In the genomic region with DNA sequence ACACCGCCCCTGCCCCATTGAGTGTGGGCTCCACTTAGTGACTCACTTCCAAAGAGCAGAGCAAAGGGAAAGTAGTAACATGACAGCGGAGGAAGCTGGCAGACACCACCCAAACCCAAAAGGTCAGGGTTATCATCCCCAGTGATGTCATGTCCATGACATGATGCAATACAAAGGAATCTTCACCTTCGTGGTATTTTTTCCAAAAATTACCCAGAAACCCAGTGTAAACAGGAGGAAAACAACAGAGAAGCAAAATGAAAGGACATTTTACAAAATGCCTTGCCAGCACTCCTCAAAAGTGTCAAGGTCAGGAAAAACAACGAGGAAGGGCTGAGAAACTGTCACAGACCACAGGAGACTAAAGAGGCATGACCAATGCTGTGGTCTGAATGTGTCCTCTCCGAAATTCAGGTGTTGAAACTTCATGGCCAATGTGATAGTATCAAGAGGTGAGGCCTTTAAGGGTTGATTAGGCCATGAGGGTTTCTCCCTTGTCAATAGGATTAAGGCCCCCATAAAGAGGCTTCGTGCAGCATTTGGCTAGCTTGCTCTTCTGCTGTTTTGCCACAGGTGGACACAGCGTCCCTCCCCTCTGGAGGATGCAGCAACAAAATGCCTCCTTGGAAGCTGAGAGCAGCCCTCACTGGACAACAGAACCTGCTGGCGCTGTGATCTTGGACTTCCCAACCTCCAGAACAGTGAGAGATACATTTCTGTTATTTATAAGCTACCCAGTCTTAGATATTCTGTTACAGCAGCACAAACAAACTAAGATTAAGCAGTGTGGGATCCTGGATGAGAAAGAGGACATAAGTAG, we compare ENCODE assay signal across 1 cellular context.
TF ChIP-seq lines count a peak whose summit lies in the region.

No MANE protein-coding gene starts in this region.

TF ChIP-seq in K562, 482 proteins besides CTCF, POLR2A, EP300 and RAD21 (continued from another document):
- TF ChIP-seq, protein P1, sequence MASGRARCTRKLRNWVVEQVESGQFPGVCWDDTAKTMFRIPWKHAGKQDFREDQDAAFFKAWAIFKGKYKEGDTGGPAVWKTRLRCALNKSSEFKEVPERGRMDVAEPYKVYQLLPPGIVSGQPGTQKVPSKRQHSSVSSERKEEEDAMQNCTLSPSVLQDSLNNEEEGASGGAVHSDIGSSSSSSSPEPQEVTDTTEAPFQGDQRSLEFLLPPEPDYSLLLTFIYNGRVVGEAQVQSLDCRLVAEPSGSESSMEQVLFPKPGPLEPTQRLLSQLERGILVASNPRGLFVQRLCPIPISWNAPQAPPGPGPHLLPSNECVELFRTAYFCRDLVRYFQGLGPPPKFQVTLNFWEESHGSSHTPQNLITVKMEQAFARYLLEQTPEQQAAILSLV (tag; IDR thresholded peaks at IDR 0.05), result peak; percentile 76
- TF ChIP-seq FOSL1 (tag; conservative IDR thresholded peaks at IDR 0.05) (peak; percentile 85), SIRT6 (IDR thresholded peaks at IDR 0.05; ENCODE audit: low read depth, low read length) (no peak), NR2C1 (IDR thresholded peaks at IDR 0.05) (peak; percentile 48; the same call in 1 of the 2 replicates), NR2C1 (tag; IDR thresholded peaks at IDR 0.05) (peak; percentile 76), CREM (IDR thresholded peaks at IDR 0.05; ENCODE audit: low read depth) (peak; percentile 90), POLR2AphosphoS2 (IDR thresholded peaks at IDR 0.05; ENCODE audit: low read length) (no peak), POLR2B (IDR thresholded peaks at IDR 0.05; ENCODE audit: low read depth, partially characterized antibody) (no peak), ZNF165 (CRISPR knock-in tag; IDR thresholded peaks at IDR 0.05; ENCODE audit: borderline replicate concordance) (no peak), U2AF1 (optimal IDR thresholded peaks at IDR 0.05; ENCODE audit: low read depth, low read length) (no peak), SNIP1 (IDR thresholded peaks at IDR 0.05; ENCODE audit: low read depth) (no peak), TCF7L2 (IDR thresholded peaks at IDR 0.05; ENCODE audit: low read depth, low read length) (no peak), PHB2 (IDR thresholded peaks at IDR 0.05; ENCODE audit: low read depth) (no peak), MCM3 (IDR thresholded peaks at IDR 0.05) (no peak), SMARCC2 (IDR thresholded peaks at IDR 0.05; ENCODE audit: low read depth) (no peak), TAL1 (IDR thresholded peaks at IDR 0.05) (no peak), CREB1 (IDR thresholded peaks at IDR 0.05) (peak; percentile 66), CREB1 (CRISPR knock-in tag; IDR thresholded peaks at IDR 0.05) (peak; percentile 65), ZNF589 (CRISPR knock-in tag; IDR thresholded peaks at IDR 0.05; ENCODE audit: low read depth) (peak; percentile 86)
- TF ChIP-seq, protein P2, sequence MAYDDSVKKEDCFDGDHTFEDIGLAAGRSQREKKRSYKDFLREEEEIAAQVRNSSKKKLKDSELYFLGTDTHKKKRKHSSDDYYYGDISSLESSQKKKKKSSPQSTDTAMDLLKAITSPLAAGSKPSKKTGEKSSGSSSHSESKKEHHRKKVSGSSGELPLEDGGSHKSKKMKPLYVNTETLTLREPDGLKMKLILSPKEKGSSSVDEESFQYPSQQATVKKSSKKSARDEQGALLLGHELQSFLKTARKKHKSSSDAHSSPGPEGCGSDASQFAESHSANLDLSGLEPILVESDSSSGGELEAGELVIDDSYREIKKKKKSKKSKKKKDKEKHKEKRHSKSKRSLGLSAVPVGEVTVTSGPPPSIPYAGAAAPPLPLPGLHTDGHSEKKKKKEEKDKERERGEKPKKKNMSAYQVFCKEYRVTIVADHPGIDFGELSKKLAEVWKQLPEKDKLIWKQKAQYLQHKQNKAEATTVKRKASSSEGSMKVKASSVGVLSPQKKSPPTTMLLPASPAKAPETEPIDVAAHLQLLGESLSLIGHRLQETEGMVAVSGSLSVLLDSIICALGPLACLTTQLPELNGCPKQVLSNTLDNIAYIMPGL (CRISPR knock-in tag; IDR thresholded peaks at IDR 0.05), result no peak
- TF ChIP-seq, protein P3, sequence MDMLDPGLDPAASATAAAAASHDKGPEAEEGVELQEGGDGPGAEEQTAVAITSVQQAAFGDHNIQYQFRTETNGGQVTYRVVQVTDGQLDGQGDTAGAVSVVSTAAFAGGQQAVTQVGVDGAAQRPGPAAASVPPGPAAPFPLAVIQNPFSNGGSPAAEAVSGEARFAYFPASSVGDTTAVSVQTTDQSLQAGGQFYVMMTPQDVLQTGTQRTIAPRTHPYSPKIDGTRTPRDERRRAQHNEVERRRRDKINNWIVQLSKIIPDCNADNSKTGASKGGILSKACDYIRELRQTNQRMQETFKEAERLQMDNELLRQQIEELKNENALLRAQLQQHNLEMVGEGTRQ (CRISPR knock-in tag; IDR thresholded peaks at IDR 0.05), result no peak
- TF ChIP-seq, protein P4, sequence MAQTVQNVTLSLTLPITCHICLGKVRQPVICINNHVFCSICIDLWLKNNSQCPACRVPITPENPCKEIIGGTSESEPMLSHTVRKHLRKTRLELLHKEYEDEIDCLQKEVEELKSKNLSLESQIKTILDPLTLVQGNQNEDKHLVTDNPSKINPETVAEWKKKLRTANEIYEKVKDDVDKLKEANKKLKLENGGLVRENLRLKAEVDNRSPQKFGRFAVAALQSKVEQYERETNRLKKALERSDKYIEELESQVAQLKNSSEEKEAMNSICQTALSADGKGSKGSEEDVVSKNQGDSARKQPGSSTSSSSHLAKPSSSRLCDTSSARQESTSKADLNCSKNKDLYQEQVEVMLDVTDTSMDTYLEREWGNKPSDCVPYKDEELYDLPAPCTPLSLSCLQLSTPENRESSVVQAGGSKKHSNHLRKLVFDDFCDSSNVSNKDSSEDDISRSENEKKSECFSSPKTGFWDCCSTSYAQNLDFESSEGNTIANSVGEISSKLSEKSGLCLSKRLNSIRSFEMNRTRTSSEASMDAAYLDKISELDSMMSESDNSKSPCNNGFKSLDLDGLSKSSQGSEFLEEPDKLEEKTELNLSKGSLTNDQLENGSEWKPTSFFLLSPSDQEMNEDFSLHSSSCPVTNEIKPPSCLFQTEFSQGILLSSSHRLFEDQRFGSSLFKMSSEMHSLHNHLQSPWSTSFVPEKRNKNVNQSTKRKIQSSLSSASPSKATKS (CRISPR knock-in tag; IDR thresholded peaks at IDR 0.05), result no peak
- TF ChIP-seq, protein P5, sequence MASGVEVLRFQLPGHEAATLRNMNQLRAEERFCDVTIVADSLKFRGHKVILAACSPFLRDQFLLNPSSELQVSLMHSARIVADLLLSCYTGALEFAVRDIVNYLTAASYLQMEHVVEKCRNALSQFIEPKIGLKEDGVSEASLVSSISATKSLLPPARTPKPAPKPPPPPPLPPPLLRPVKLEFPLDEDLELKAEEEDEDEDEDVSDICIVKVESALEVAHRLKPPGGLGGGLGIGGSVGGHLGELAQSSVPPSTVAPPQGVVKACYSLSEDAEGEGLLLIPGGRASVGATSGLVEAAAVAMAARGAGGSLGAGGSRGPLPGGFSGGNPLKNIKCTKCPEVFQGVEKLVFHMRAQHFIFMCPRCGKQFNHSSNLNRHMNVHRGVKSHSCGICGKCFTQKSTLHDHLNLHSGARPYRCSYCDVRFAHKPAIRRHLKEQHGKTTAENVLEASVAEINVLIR (CRISPR knock-in tag; IDR thresholded peaks at IDR 0.05), result peak; percentile 65
- TF ChIP-seq, protein P6, sequence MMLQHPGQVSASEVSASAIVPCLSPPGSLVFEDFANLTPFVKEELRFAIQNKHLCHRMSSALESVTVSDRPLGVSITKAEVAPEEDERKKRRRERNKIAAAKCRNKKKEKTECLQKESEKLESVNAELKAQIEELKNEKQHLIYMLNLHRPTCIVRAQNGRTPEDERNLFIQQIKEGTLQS (IDR thresholded peaks at IDR 0.05), result peak; percentile 99
- TF ChIP-seq, protein P6 (CRISPR knock-in tag; conservative IDR thresholded peaks at IDR 0.05), result peak; percentile 87; the same call in 1 of the 2 replicates
- TF ChIP-seq, protein P7, sequence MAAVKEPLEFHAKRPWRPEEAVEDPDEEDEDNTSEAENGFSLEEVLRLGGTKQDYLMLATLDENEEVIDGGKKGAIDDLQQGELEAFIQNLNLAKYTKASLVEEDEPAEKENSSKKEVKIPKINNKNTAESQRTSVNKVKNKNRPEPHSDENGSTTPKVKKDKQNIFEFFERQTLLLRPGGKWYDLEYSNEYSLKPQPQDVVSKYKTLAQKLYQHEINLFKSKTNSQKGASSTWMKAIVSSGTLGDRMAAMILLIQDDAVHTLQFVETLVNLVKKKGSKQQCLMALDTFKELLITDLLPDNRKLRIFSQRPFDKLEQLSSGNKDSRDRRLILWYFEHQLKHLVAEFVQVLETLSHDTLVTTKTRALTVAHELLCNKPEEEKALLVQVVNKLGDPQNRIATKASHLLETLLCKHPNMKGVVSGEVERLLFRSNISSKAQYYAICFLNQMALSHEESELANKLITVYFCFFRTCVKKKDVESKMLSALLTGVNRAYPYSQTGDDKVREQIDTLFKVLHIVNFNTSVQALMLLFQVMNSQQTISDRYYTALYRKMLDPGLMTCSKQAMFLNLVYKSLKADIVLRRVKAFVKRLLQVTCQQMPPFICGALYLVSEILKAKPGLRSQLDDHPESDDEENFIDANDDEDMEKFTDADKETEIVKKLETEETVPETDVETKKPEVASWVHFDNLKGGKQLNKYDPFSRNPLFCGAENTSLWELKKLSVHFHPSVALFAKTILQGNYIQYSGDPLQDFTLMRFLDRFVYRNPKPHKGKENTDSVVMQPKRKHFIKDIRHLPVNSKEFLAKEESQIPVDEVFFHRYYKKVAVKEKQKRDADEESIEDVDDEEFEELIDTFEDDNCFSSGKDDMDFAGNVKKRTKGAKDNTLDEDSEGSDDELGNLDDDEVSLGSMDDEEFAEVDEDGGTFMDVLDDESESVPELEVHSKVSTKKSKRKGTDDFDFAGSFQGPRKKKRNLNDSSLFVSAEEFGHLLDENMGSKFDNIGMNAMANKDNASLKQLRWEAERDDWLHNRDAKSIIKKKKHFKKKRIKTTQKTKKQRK (IDR thresholded peaks at IDR 0.05; ENCODE audit: borderline replicate concordance, low read depth, low read length), result no peak
